Comparison of ENCODE assay signal across 1 cellular context in genomic region chr9:81546498-81546897, GRCh38.
TF ChIP-seq lines count a peak whose summit lies in the region.

No MANE protein-coding gene starts in this region.

TF ChIP-seq in H1, 55 proteins besides CTCF, POLR2A, EP300 and RAD21:
- TF ChIP-seq ATF2 (IDR thresholded peaks at IDR 0.05; ENCODE audit: low read length) (no peak), JUN (IDR thresholded peaks at IDR 0.05; ENCODE audit: low read depth, low read length) (no peak), SP1 (IDR thresholded peaks at IDR 0.05; ENCODE audit: low read depth, low read length) (no peak), TBP (IDR thresholded peaks at IDR 0.05; ENCODE audit: low read depth, low read length) (no peak), RXRA (IDR thresholded peaks at IDR 0.05; ENCODE audit: insufficient read depth, low read depth, low read length) (no peak), MAFK (IDR thresholded peaks at IDR 0.05; ENCODE audit: low read depth, low read length) (no peak), CBX8 (IDR thresholded peaks at IDR 0.05; ENCODE audit: borderline replicate concordance, low read depth, low read length) (no peak), BCL11A (IDR thresholded peaks at IDR 0.05; ENCODE audit: low read depth in 2 of 2, low read length in 2 of 2) (no peak), TAF1 (IDR thresholded peaks at IDR 0.05; ENCODE audit: low read depth, low read length) (no peak), CTBP2 (IDR thresholded peaks at IDR 0.05; ENCODE audit: borderline replicate concordance, insufficient read depth, insufficient read length, low read length) (no peak), EGR1 (IDR thresholded peaks at IDR 0.05; ENCODE audit: borderline replicate concordance, low read depth, low read length) (no peak), SUZ12 (IDR thresholded peaks at IDR 0.05; ENCODE audit: low read length) (no peak)
TF ChIP-seq in H1: peak in this region for 0.
